23 cellular contexts compared by ENCODE assay signal in the genomic region with DNA sequence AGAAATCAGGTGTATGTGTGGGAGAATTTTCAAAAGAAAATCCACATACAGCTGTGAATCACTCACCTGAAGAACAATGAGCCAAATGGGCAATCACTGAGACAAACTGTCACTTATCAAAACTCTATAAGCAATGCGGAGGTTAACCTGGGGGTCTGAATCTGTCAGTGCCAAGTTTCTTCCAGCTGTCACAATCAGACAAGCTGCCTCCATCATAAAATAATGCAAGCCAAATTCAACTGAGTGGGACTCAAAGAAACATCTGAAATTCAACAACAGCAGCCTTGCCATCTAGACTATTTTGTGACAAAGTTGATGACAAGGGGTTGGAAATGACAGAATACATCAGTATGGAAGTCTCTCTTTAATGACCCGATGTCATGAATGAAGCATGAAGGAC.
"Had no signal": no experiment of that assay in that cellular context is flagged by ENCODE, and none has a peak within 500 bp of the region (broad histone marks: within the 10 kb centered on the region; RNA-seq: fewer than 3 reads in every experiment).

No MANE protein-coding gene starts in this region.

- H3K4me3 Mint-ChIP-seq: dendritic cell treated with granulocyte-macrophage colony-stimulating factor and Interleukin-4, amounts not matched to agents 40 ng/mL and 50 ng/mL, for 4 days; effector memory CD8-positive, alpha-beta T cell; endodermal cell had no signal

- H3K9me3 ChIP-seq: colonic mucosa, esophagus squamous epithelium, gastrocnemius medialis had no signal

- DNase-seq: colonic mucosa; cortex of kidney; dermis blood vessel endothelial cell; dorsolateral prefrontal cortex; effector CD4-positive, alpha-beta T cell; effector CD8-positive, alpha-beta T cell; effector memory CD4-positive, alpha-beta T cell; effector memory CD8-positive, alpha-beta T cell; endodermal cell; erythroblast; esophagus squamous epithelium; foreskin fibroblast; foreskin keratinocyte; foreskin melanocyte; gastrocnemius medialis; glutamatergic neuron; heart left ventricle; heart right ventricle had no signal

- ATAC-seq: effector memory CD8-positive, alpha-beta T cell; esophagus mucosa; foreskin keratinocyte; gastrocnemius medialis; heart left ventricle; heart right ventricle had no signal

- H3K9me3 Mint-ChIP-seq: dendritic cell treated with granulocyte-macrophage colony-stimulating factor and Interleukin-4, amounts not matched to agents 40 ng/mL and 50 ng/mL, for 4 days had no signal

- H3K4me1 ChIP-seq: colonic mucosa, esophagus muscularis mucosa, esophagus squamous epithelium, foreskin keratinocyte, gastrocnemius medialis, heart left ventricle, heart right ventricle had no signal

- H3K27ac Mint-ChIP-seq: dendritic cell treated with granulocyte-macrophage colony-stimulating factor and Interleukin-4, amounts not matched to agents 40 ng/mL and 50 ng/mL, for 4 days; effector memory CD8-positive, alpha-beta T cell; endodermal cell had no signal

- H3K27ac ChIP-seq: colonic mucosa, coronary artery, dorsolateral prefrontal cortex, epithelial cell of prostate, esophagus muscularis mucosa, esophagus squamous epithelium, foreskin keratinocyte, gastrocnemius medialis, heart left ventricle, heart right ventricle had no signal

- H3K27me3 ChIP-seq: colonic mucosa, dorsolateral prefrontal cortex, esophagus muscularis mucosa, esophagus squamous epithelium, foreskin keratinocyte, gastrocnemius medialis, heart left ventricle, heart right ventricle had no signal

- H3K27me3 Mint-ChIP-seq: dendritic cell treated with granulocyte-macrophage colony-stimulating factor and Interleukin-4, amounts not matched to agents 40 ng/mL and 50 ng/mL, for 4 days; effector memory CD8-positive, alpha-beta T cell had no signal

- H3K36me3 ChIP-seq: colonic mucosa, esophagus muscularis mucosa, esophagus squamous epithelium, gastrocnemius medialis, heart left ventricle, heart right ventricle had no signal

- H3K4me3 ChIP-seq: colonic mucosa, coronary artery, dorsolateral prefrontal cortex, esophagus muscularis mucosa, esophagus squamous epithelium, gastrocnemius medialis, heart left ventricle, heart right ventricle had no signal
